In genomic region chr7:4000139-4000538, GRCh38 we compare ENCODE assay signal across 24 cellular contexts.
"Had no signal": no experiment of that assay in that cellular context is flagged by ENCODE, and none has a peak within 500 bp of the region (broad histone marks: within the 10 kb centered on the region; RNA-seq: fewer than 3 reads in every experiment).

No MANE protein-coding gene starts in this region.

- H2AFZ ChIP-seq: parathyroid adenoma had no signal

- H3K36me3 Mint-ChIP-seq: natural killer cell treated with Interleukin-12 subunit alpha and Interleukin-12 subunit beta and Interleukin-15 and Interleukin-18, amount 100 ng/mL, for 72 hours had no signal

- H3K4me3 ChIP-seq: dorsolateral prefrontal cortex, gastrocnemius medialis, left lung, lower lobe of right lung, right lobe of liver, suprapubic skin, transverse colon had no signal

- H3K9me3 Mint-ChIP-seq: natural killer cell treated with Interleukin-12 subunit alpha and Interleukin-12 subunit beta and Interleukin-15 and Interleukin-18, amount 100 ng/mL, for 72 hours; neural crest cell; stimulated activated naive CD8-positive, alpha-beta T cell treated with anti-CD3 and anti-CD28 coated beads, Interleukin-15, amount 100 ng/mL, for 72 hours had no signal

- H3K9me3 ChIP-seq: gastrocnemius medialis, left lung, lower lobe of right lung, right lobe of liver, suprapubic skin, transverse colon had no signal

- H3K27ac ChIP-seq: epithelial cell of prostate, gastrocnemius medialis, left lung, lower lobe of right lung, parathyroid adenoma, right lobe of liver, suprapubic skin, transverse colon had no signal

- H3K27ac Mint-ChIP-seq: natural killer cell treated with Interleukin-12 subunit alpha and Interleukin-12 subunit beta and Interleukin-15 and Interleukin-18, amount 100 ng/mL, for 72 hours; progenitor cell of endocrine pancreas had no signal

- FAIRE-seq: colon, islet of Langerhans, small intestine had no signal

- H3K36me3 ChIP-seq: gastrocnemius medialis, left lung, lower lobe of right lung, right lobe of liver, suprapubic skin, transverse colon had no signal

- H3K4me3 Mint-ChIP-seq: natural killer cell treated with Interleukin-12 subunit alpha and Interleukin-12 subunit beta and Interleukin-15 and Interleukin-18, amount 100 ng/mL, for 72 hours; neural crest cell; stimulated activated naive CD8-positive, alpha-beta T cell treated with anti-CD3 and anti-CD28 coated beads, Interleukin-15, amount 100 ng/mL, for 72 hours had no signal

- H3K9ac ChIP-seq: parathyroid adenoma had no signal

- H3K4me1 Mint-ChIP-seq: stimulated activated naive CD8-positive, alpha-beta T cell treated with anti-CD3 and anti-CD28 coated beads, Interleukin-15, amount 100 ng/mL, for 72 hours had no signal

- H3K27me3 Mint-ChIP-seq: progenitor cell of endocrine pancreas had no signal

- ATAC-seq: esophagus mucosa; gastrocnemius medialis; left cardiac atrium; left lung; lower lobe of right lung; right lobe of liver; stimulated activated naive CD8-positive, alpha-beta T cell treated with anti-CD3 and anti-CD28 coated beads, Interleukin-15, amount 100 ng/mL, for 72 hours had no signal

- H3K4me1 ChIP-seq: gastrocnemius medialis, left lung, lower lobe of right lung, parathyroid adenoma, right lobe of liver, suprapubic skin, transverse colon had no signal

- DNase-seq: effector CD4-positive, alpha-beta T cell; foreskin fibroblast; gastrocnemius medialis; left cardiac atrium; left lung; lower lobe of right lung; right lobe of liver; small intestine; stimulated activated CD4-positive, alpha-beta T cell treated with anti-CD3 and anti-CD28 coated beads, Interleukin-1b, Interleukin-23, amount 100 ng/mL, for 48 hours; stimulated activated CD4-positive, alpha-beta T cell treated with anti-CD3 and anti-CD28 coated beads, Interleukin-4, amount 100 ng/mL, for 1 hour; stimulated activated CD8-positive, alpha-beta memory T cell treated with anti-CD3 and anti-CD28 coated beads, Interleukin-4, amount 100 ng/mL, for 48 hours; stimulated activated naive CD4-positive, alpha-beta T cell; stimulated activated naive CD8-positive, alpha-beta T cell treated with anti-CD3 and anti-CD28 coated beads, Interleukin-15, amount 100 ng/mL, for 72 hours; transverse colon had no signal

- H3K79me2 ChIP-seq: parathyroid adenoma had no signal

- H3K27me3 ChIP-seq: gastrocnemius medialis, left lung, right lobe of liver, transverse colon had no signal
